In genomic region chr7:36854652-36855051, GRCh38 we compare ENCODE assay signal across 12 cellular contexts.
"Had no signal": no experiment of that assay in that cellular context is flagged by ENCODE, and none has a peak within 500 bp of the region (broad histone marks: within the 10 kb centered on the region; RNA-seq: fewer than 3 reads in every experiment).

No MANE protein-coding gene starts in this region.

- H3K27me3 Mint-ChIP-seq: activated B cell treated with CpG ODN at 0.5 μM for 24 hours, naive B cell had no signal

- ATAC-seq: gastrocnemius medialis; left lobe of liver; stimulated activated effector memory CD8-positive, alpha-beta T cell treated with anti-CD3 and anti-CD28 coated beads, Interleukin-12 subunit alpha, Interleukin-12 subunit beta, amount 100 ng/mL, for 72 hours had no signal

- H3K4me1 ChIP-seq: colonic mucosa, gastrocnemius medialis, tibial nerve, vagina had no signal

- H3K4me1 Mint-ChIP-seq: activated B cell treated with CpG ODN at 0.5 μM for 24 hours had no signal

- H3K4me3 ChIP-seq: colonic mucosa, gastrocnemius medialis, tibial nerve, vagina had no signal

- H3K4me3 Mint-ChIP-seq: activated B cell treated with CpG ODN at 0.5 μM for 24 hours; stimulated activated effector memory CD8-positive, alpha-beta T cell treated with anti-CD3 and anti-CD28 coated beads, Interleukin-12 subunit alpha, Interleukin-12 subunit beta, amount 100 ng/mL, for 72 hours; T-helper 2 cell treated with Interferon-gamma antibody and Interleukin-4, amounts not matched to agents 5 μg/mL and 100 μg/mL, for 36 hours had no signal

- H3K27me3 ChIP-seq: colonic mucosa, gastrocnemius medialis, tibial nerve, vagina had no signal

- DNase-seq: activated B cell treated with CpG ODN at 0.5 μM for 24 hours; activated naive CD4-positive, alpha-beta T cell; activated T-cell treated with anti-CD3 and anti-CD28 coated beads for 4 hours; colonic mucosa; gastrocnemius medialis; islet precursor cell; naive B cell had no signal

- H3K36me3 ChIP-seq: colonic mucosa, gastrocnemius medialis had no signal

- H3K27ac ChIP-seq: colonic mucosa, gastrocnemius medialis, tibial nerve, vagina had no signal

- H3K27ac Mint-ChIP-seq: activated B cell treated with CpG ODN at 0.5 μM for 24 hours; stimulated activated effector memory CD8-positive, alpha-beta T cell treated with anti-CD3 and anti-CD28 coated beads, Interleukin-12 subunit alpha, Interleukin-12 subunit beta, amount 100 ng/mL, for 72 hours; T-helper 2 cell treated with Interferon-gamma antibody and Interleukin-4, amounts not matched to agents 5 μg/mL and 100 μg/mL, for 36 hours had no signal

- H3K9me3 ChIP-seq: colonic mucosa, gastrocnemius medialis, vagina had no signal
